In the genomic region with DNA sequence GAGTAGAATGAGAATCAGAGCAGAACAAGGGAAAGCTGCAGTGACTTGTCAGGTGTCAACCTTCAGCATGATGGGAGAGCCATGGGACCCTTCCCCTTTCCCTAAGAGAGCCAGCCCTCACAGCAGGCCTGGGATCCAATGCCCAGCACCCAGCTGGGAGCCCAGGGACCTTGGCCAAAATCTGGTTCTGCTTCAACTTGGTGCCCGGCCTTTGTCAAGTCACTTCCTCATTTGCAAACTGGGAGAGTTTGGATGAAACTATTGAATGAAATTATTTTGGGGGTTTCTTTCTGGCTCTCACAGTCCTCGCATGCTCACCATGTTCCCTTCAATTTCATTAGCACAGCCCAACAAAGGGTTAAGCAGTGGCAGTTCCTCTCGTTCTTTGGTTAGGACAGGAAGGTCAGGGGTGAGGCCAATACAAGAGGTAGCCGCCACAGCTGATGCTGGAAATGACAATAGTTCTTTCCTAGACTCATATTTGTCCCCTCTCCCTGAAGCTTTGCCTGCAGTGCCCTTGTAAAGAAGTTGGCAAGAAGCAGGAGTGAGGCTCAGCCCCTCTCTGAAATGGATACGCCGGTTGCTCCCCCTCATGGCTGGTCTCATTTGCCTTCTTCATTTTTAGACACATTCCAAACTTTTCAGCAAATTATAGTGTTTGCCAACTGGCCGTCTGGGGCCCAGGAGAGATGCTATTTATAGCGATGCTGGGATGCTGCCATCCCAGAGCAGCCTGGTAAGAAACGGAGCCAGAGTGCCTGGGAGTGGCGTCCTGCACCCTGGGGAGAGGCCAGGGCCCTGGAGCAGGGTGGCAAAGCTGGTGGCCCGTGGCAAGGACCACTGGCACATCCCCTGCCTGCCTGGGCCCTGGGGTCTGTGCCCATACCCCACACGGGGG, we compare ENCODE assay signal across 14 cellular contexts. TPM values are rescaled to one million over a fixed set of nuclear protein-coding genes. Genes with fewer than 3 reads are reported as not detected.
DNase-seq lines count a peak whose midpoint lies in the region; ATAC-seq and TF ChIP-seq lines count a peak whose summit lies in the region.
"Had no signal": no experiment of that assay in that cellular context is flagged by ENCODE, and none has a peak within 500 bp of the region (broad histone marks: within the 10 kb centered on the region; RNA-seq: fewer than 3 reads in every experiment).

No MANE protein-coding gene starts in this region.

- ATAC-seq in GM19397 (IDR thresholded peaks at IDR 0.05; ENCODE audit: unreplicated experiment): no peak
- ATAC-seq: foreskin keratinocyte had no signal

- DNase-seq in AG20443 (ENCODE audit: low spot score) (peak; percentile 60), NCI-H446 treated with DMSO at 0.1 percent for 48 hours (lab: John Stamatoyannopoulos, UW) (peak; percentile 62), fibroblast of pulmonary artery (ENCODE audit: low read depth) (peak; percentile 55), occipital lobe (lab: John Stamatoyannopoulos, UW) (peak; percentile 34), NCI-H748 (lab: John Stamatoyannopoulos, UW; ENCODE audit: unreplicated experiment) (no peak), Ammon's horn (ENCODE audit: low spot score) (no peak), NCI-H2171 (lab: John Stamatoyannopoulos, UW) (no peak)
- DNase-seq: CD4-positive, alpha-beta T cell; foreskin keratinocyte; NCI-H1436 treated with DMSO at 0.1 percent for 48 hours; nucleus accumbens; T-helper 1 cell had no signal

- no peak for TF ChIP-seq CTCF in fibroblast of pulmonary artery (IDR thresholded peaks at IDR 0.05; ENCODE audit: low read length, missing control alignments)

- no peak overlapping the region for H3K4me3 ChIP-seq in fibroblast of pulmonary artery (replicated peaks; ENCODE audit: low read depth, low read length)

RNA-seq across cellular contexts. Expression of a gene that starts 34.5 kb away (rescaled TPM):
- not detected for total RNA-seq in occipital lobe
- total RNA-seq: HT1080 had no signal

Comparison
In these comparisons a context has a peak if more than half of its experiments do, and no peak if none do; other contexts are left out.
1. DNase-seq: peak in AG20443 (single experiment), NCI-H446 treated with DMSO at 0.1 percent for 48 hours (single experiment), fibroblast of pulmonary artery (single experiment) and occipital lobe (single experiment); none in NCI-H748 (single experiment), Ammon's horn (single experiment) and NCI-H2171 (single experiment).